ENCODE assay signal across 10 cellular contexts in genomic region chr16:89473791-89474414, GRCh38. TPM values are rescaled to one million over a fixed set of nuclear protein-coding genes. Genes with fewer than 3 reads are reported as not detected.
DNase-seq lines count a peak whose midpoint lies in the region; ATAC-seq and TF ChIP-seq lines count a peak whose summit lies in the region.
"Had no signal": no experiment of that assay in that cellular context is flagged by ENCODE, and none has a peak within 500 bp of the region (broad histone marks: within the 10 kb centered on the region; RNA-seq: fewer than 3 reads in every experiment).

No MANE protein-coding gene starts in this region.

- H3K4me3 Mint-ChIP-seq in CD14-positive monocyte (peak overlapping the region in 1 of 2 donors; percentile 69), brain (peak overlapping the region in 1 of 5 experiments; percentile 16)

- H3K27me3 Mint-ChIP-seq in CD14-positive monocyte (ENCODE audit: low read depth in 3 of 3) = peaks cover 0 to 2% (median 0%) of the 10 kb centered on the region in 3 donors
- H3K27me3 Mint-ChIP-seq in brain = no peaks in the 10 kb centered on the region

- intact Hi-C loops in CD14-positive monocyte (cut with micrococcal nuclease) = loop anchor here in 1 of 2 donors (2.0 kb wide), 1 partner anchor 15 kb away; no protein-coding TSS in a partner anchor

- peak overlapping the region; percentile 90 to 98 (median 95) for H3K27ac Mint-ChIP-seq in CD14-positive monocyte
- peak overlapping the region in 4 of 5 experiments; percentile 15 to 88 (median 24) for H3K27ac Mint-ChIP-seq in brain

- no peak overlapping the region for H2AK5ac ChIP-seq in mesendoderm (ENCODE audit: low read length)

- peak overlapping the region; percentile 59 for H3K23ac ChIP-seq in mesendoderm (ENCODE audit: low read length)

- peaks cover 21% of the 10 kb centered on the region for H3K4me1 ChIP-seq in mesendoderm (ENCODE audit: control insufficient read depth, low read depth, low read length)

- no peak overlapping the region for H4K5ac ChIP-seq in mesendoderm (ENCODE audit: low read length)

- H3K4me3 ChIP-seq in mesendoderm (ENCODE audit: low read length) = no peak overlapping the region
- H3K4me3 ChIP-seq: pancreas had no signal

- H2BK5ac ChIP-seq in mesendoderm (ENCODE audit: low read length) = peak overlapping the region; percentile 23

- H2BK15ac ChIP-seq in mesendoderm (replicated peaks; ENCODE audit: low read depth) = no peak overlapping the region

- peaks cover 15% of the 10 kb centered on the region for H3K79me1 ChIP-seq in mesendoderm (ENCODE audit: low read length)

- no peak overlapping the region for H3K18ac ChIP-seq in mesendoderm (ENCODE audit: low read length)

- H3K27me3 ChIP-seq in mesendoderm (ENCODE audit: insufficient read depth, low read length, poor library complexity) = no peaks in the 10 kb centered on the region
- H3K27me3 ChIP-seq: pancreas had no signal

- DNase-seq in CD14-positive monocyte (ENCODE audit: low spot score) (peak; percentile 72), MV-4-11 (lab: John Stamatoyannopoulos, UW) (peak; percentile 72), mesendoderm (peak; percentile 86), NCI-H2081 (lab: John Stamatoyannopoulos, UW) (no peak), anterior cingulate cortex (lab: John Stamatoyannopoulos, UW) (no peak), SHP77 treated with DMSO at 0.1 percent for 48 hours (lab: John Stamatoyannopoulos, UW) (no peak)
- DNase-seq: NCI-H526 treated with DMSO at 0.1 percent for 48 hours had no signal

- H3K36me3 Mint-ChIP-seq in CD14-positive monocyte (peaks cover 6 to 16% of the 10 kb centered on the region in 2 donors), brain (peaks cover 23% of the 10 kb centered on the region)

- TF ChIP-seq CTCF in CD14-positive monocyte (IDR thresholded peaks at IDR 0.05) (no peak), brain (conservative IDR thresholded peaks at IDR 0.05) (no peak)

- H3K4me2 ChIP-seq in mesendoderm (ENCODE audit: low read length) = peak overlapping the region; percentile 23

- peaks cover 85% of the 10 kb centered on the region for H3K4me1 Mint-ChIP-seq in CD14-positive monocyte
- H3K4me1 Mint-ChIP-seq in brain = peaks cover 79% of the 10 kb centered on the region

- WGBS in mesendoderm (ENCODE audit: extremely low coverage, insufficient coverage, low lambda C conversion rate) = no CpG with 5 or more reads among the region's 9 CpGs

- no peak overlapping the region for H3K9ac ChIP-seq in mesendoderm (ENCODE audit: low read length)

- H3K56ac ChIP-seq in mesendoderm (ENCODE audit: low read length) = peak overlapping the region; percentile 3

- no peak for ATAC-seq in SK-N-SH treated with all-trans-retinoic acid at 6 μM for 48 hours

- no peaks in the 10 kb centered on the region for H3K36me3 ChIP-seq in mesendoderm (ENCODE audit: control insufficient read depth, insufficient read depth, low read length)
- H3K36me3 ChIP-seq: pancreas had no signal

- no peak overlapping the region for H2BK120ac ChIP-seq in mesendoderm (ENCODE audit: low read depth, low read length)

- no peak overlapping the region for H3K4ac ChIP-seq in mesendoderm (ENCODE audit: low read depth, low read length)

- H4K8ac ChIP-seq in mesendoderm (ENCODE audit: low read depth, low read length) = no peak overlapping the region

- H3K27ac ChIP-seq in mesendoderm (ENCODE audit: low read depth, low read length) = no peak overlapping the region
- H3K27ac ChIP-seq: pancreas had no signal

- H3K9me3 Mint-ChIP-seq in CD14-positive monocyte (peaks cover 0 to 2% (median 0%) of the 10 kb centered on the region in 7 donors), brain (peaks cover 0 to 6% (median 3%) of the 10 kb centered on the region in 5 experiments)

- peaks cover 98% of the 10 kb centered on the region for H3K79me2 ChIP-seq in mesendoderm (ENCODE audit: control insufficient read depth, insufficient read depth, low read length)

TF ChIP-seq in SK-N-SH treated with all-trans-retinoic acid at 6 μM for 48 hours, 23 proteins besides CTCF, POLR2A, EP300 and RAD21 (continues in another document):
- TF ChIP-seq CSDC2 (CRISPR knock-in tag; IDR thresholded peaks at IDR 0.05) = no peak
- TF ChIP-seq, protein P1, sequence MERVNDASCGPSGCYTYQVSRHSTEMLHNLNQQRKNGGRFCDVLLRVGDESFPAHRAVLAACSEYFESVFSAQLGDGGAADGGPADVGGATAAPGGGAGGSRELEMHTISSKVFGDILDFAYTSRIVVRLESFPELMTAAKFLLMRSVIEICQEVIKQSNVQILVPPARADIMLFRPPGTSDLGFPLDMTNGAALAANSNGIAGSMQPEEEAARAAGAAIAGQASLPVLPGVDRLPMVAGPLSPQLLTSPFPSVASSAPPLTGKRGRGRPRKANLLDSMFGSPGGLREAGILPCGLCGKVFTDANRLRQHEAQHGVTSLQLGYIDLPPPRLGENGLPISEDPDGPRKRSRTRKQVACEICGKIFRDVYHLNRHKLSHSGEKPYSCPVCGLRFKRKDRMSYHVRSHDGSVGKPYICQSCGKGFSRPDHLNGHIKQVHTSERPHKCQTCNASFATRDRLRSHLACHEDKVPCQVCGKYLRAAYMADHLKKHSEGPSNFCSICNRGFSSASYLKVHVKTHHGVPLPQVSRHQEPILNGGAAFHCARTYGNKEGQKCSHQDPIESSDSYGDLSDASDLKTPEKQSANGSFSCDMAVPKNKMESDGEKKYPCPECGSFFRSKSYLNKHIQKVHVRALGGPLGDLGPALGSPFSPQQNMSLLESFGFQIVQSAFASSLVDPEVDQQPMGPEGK (CRISPR knock-in tag; IDR thresholded peaks at IDR 0.05; ENCODE audit: borderline replicate concordance) = no peak
- TF ChIP-seq ARNTL (CRISPR knock-in tag; IDR thresholded peaks at IDR 0.05; ENCODE audit: borderline replicate concordance, low read depth) = no peak
- TF ChIP-seq ZNF565 (CRISPR knock-in tag; conservative IDR thresholded peaks at IDR 0.05; ENCODE audit: low read depth) = no peak
- TF ChIP-seq ZNF70 (CRISPR knock-in tag; IDR thresholded peaks at IDR 0.05) = no peak
- TF ChIP-seq ZFP3 (CRISPR knock-in tag; IDR thresholded peaks at IDR 0.05) = no peak
- TF ChIP-seq ISL1 (CRISPR knock-in tag; IDR thresholded peaks at IDR 0.05) = no peak
- TF ChIP-seq PPARA (CRISPR knock-in tag; IDR thresholded peaks at IDR 0.05; ENCODE audit: borderline replicate concordance) = no peak
- TF ChIP-seq CSRNP3 (CRISPR knock-in tag; IDR thresholded peaks at IDR 0.05) = no peak
- no peak for TF ChIP-seq SNAI2 (CRISPR knock-in tag; IDR thresholded peaks at IDR 0.05)
- no peak for TF ChIP-seq POU6F1 (CRISPR knock-in tag; IDR thresholded peaks at IDR 0.05; ENCODE audit: borderline replicate concordance, low read depth)
- no peak for TF ChIP-seq ZC3H10 (CRISPR knock-in tag; IDR thresholded peaks at IDR 0.05)
- no peak for TF ChIP-seq TCF4 (CRISPR knock-in tag; IDR thresholded peaks at IDR 0.05; ENCODE audit: borderline replicate concordance)
- TF ChIP-seq TOX (CRISPR knock-in tag; IDR thresholded peaks at IDR 0.05; ENCODE audit: borderline replicate concordance) = no peak
- no peak for TF ChIP-seq CREB5 (CRISPR knock-in tag; IDR thresholded peaks at IDR 0.05; ENCODE audit: low read depth)
- no peak for TF ChIP-seq BACH2 (CRISPR knock-in tag; IDR thresholded peaks at IDR 0.05; ENCODE audit: borderline replicate concordance)

RNA-seq across cellular contexts. Expression of gene ANKRD11, which starts 16.5 kb away (rescaled TPM):
- polyA plus RNA-seq in CD14-positive monocyte (1 to 10 TPM; 3.2 to 5.4 TPM), brain (ENCODE audit: insufficient read depth, low read depth, low replicate concordance) (53.2 TPM)
- polyA plus RNA-seq in mesendoderm (2013, experiment 1 of 2) = 92.2 TPM
- 93.3 TPM for polyA plus RNA-seq in mesendoderm (2013, experiment 2 of 2)

RNA-seq across cellular contexts. Expression of gene SPG7, which starts 34.3 kb away (rescaled TPM):
- polyA plus RNA-seq in CD14-positive monocyte = 10 to 100 TPM; 30.3 to 34.4 TPM
- polyA plus RNA-seq in brain (ENCODE audit: insufficient read depth, low read depth, low replicate concordance) = 54.6 TPM
- polyA plus RNA-seq in mesendoderm (2013, experiment 1 of 2) = 34.3 TPM
- polyA plus RNA-seq in mesendoderm (2013, experiment 2 of 2) = 33.7 TPM

Comparison
In these comparisons a context has a peak if more than half of its experiments do, and no peak if none do; other contexts are left out.
1. DNase-seq: peak in CD14-positive monocyte (single experiment), MV-4-11 (single experiment) and mesendoderm (single experiment); none in NCI-H2081 (0 of 2), anterior cingulate cortex (0 of 58) and SHP77 treated with DMSO at 0.1 percent for 48 hours (single experiment).